Comparison of ENCODE assay signal across 11 cellular contexts in the genomic region with DNA sequence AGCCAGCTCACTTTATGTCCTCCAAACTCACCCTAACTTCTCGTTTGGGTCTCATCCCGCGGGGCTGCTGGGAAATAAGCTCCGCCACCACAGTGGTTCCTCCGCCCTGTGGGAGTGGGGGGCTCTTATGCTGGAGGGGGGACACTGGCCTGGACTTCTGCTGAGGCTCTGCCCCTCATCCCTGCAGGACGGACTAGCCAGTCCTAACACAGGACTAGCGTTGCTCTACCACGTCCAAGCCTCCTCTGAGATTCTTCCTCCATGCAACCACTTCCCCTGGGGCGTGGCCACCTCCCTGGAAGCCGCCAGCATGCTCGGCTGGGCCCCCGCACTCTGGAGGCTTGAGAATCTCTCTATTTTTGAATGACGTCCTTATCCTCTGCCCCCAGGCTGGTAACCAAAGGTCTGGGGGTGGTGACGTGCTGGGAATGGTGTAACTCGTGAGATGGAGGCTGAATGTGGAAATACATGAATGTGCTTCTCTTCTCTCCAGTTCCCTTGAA. TPM values are rescaled to one million over a fixed set of nuclear protein-coding genes. Genes with fewer than 3 reads are reported as not detected.
DNase-seq lines count a peak whose midpoint lies in the region; ATAC-seq and TF ChIP-seq lines count a peak whose summit lies in the region.
"Had no signal": no experiment of that assay in that cellular context is flagged by ENCODE, and none has a peak within 500 bp of the region (broad histone marks: within the 10 kb centered on the region; RNA-seq: fewer than 3 reads in every experiment).

No MANE protein-coding gene starts in this region.

- peaks cover 21% of the 10 kb centered on the region for H3K4me1 Mint-ChIP-seq in stimulated activated naive CD8-positive, alpha-beta T cell treated with anti-CD3 and anti-CD28 coated beads, Interleukin-15, amount 100 ng/mL, for 72 hours
- peaks cover 11% of the 10 kb centered on the region for H3K4me1 Mint-ChIP-seq in stimulated activated memory B cell treated with anti-CD40 and anti-IgM and Interleukin-4, amounts not matched to agents 10 μg/mL and 1 μg/mL and 100 μg/mL, for 72 hours

- peak; percentile 27 for ATAC-seq in stimulated activated naive CD8-positive, alpha-beta T cell treated with anti-CD3 and anti-CD28 coated beads, Interleukin-15, amount 100 ng/mL, for 72 hours
- no peak for ATAC-seq in stimulated activated memory B cell treated with anti-CD40 and anti-IgM and Interleukin-4, amounts not matched to agents 10 μg/mL and 1 μg/mL and 100 μg/mL, for 72 hours
- ATAC-seq in HG02642 (IDR thresholded peaks at IDR 0.05; ENCODE audit: poor library complexity, unreplicated experiment): no peak

- peak in 2 of 3 experiments; percentile 19 to 47 for DNase-seq in NCI-H1417 (lab: John Stamatoyannopoulos, UW)
- DNase-seq in NCI-H1417 treated with DMSO at 0.1 percent for 48 hours (lab: John Stamatoyannopoulos, UW): no peak
- peak; percentile 98 for DNase-seq in SK-MEL-5 (ENCODE audit: low read depth, low spot score)
- DNase-seq in foreskin melanocyte: peak; percentile 98
- DNase-seq in stimulated activated naive CD8-positive, alpha-beta T cell treated with anti-CD3 and anti-CD28 coated beads, Interleukin-15, amount 100 ng/mL, for 72 hours: no peak
- no peak for DNase-seq in GM13976 (ENCODE audit: low spot score)
- DNase-seq: immature natural killer cell had no signal

- in situ Hi-C loops in SK-MEL-5 (cut with HindIII; ENCODE audit: low pct_unique_long_range_greater_than_20kb, low sequenced_read_pairs): no loop called here
- in situ Hi-C loops in GM13976 (cut with MboI; ENCODE audit: low sequenced_read_pairs, unreplicated experiment): no loop called here

- H3K9me3 Mint-ChIP-seq in stimulated activated naive CD8-positive, alpha-beta T cell treated with anti-CD3 and anti-CD28 coated beads, Interleukin-15, amount 100 ng/mL, for 72 hours: no peaks in the 10 kb centered on the region
- no peaks in the 10 kb centered on the region for H3K9me3 Mint-ChIP-seq in stimulated activated memory B cell treated with anti-CD40 and anti-IgM and Interleukin-4, amounts not matched to agents 10 μg/mL and 1 μg/mL and 100 μg/mL, for 72 hours
- H3K9me3 Mint-ChIP-seq: immature natural killer cell had no signal

- TF ChIP-seq CTCF in GM13976 (IDR thresholded peaks at IDR 0.05; ENCODE audit: borderline replicate concordance, control extremely low read depth, extremely low read depth, insufficient read depth, missing control alignments): no peak

- H3K4me3 Mint-ChIP-seq in stimulated activated naive CD8-positive, alpha-beta T cell treated with anti-CD3 and anti-CD28 coated beads, Interleukin-15, amount 100 ng/mL, for 72 hours: peak overlapping the region in 1 of 2 donors; percentile 15
- H3K4me3 Mint-ChIP-seq in stimulated activated memory B cell treated with anti-CD40 and anti-IgM and Interleukin-4, amounts not matched to agents 10 μg/mL and 1 μg/mL and 100 μg/mL, for 72 hours: no peak overlapping the region
- H3K4me3 Mint-ChIP-seq: immature natural killer cell had no signal

- H3K36me3 Mint-ChIP-seq in stimulated activated memory B cell treated with anti-CD40 and anti-IgM and Interleukin-4, amounts not matched to agents 10 μg/mL and 1 μg/mL and 100 μg/mL, for 72 hours: no peaks in the 10 kb centered on the region
- H3K36me3 Mint-ChIP-seq: immature natural killer cell had no signal

- no peaks in the 10 kb centered on the region for H3K27me3 Mint-ChIP-seq in stimulated activated naive CD8-positive, alpha-beta T cell treated with anti-CD3 and anti-CD28 coated beads, Interleukin-15, amount 100 ng/mL, for 72 hours
- peaks cover 29% of the 10 kb centered on the region for H3K27me3 Mint-ChIP-seq in stimulated activated memory B cell treated with anti-CD40 and anti-IgM and Interleukin-4, amounts not matched to agents 10 μg/mL and 1 μg/mL and 100 μg/mL, for 72 hours

- peak overlapping the region in 1 of 2 donors; percentile 3 for H3K27ac Mint-ChIP-seq in stimulated activated naive CD8-positive, alpha-beta T cell treated with anti-CD3 and anti-CD28 coated beads, Interleukin-15, amount 100 ng/mL, for 72 hours
- no peak overlapping the region for H3K27ac Mint-ChIP-seq in stimulated activated memory B cell treated with anti-CD40 and anti-IgM and Interleukin-4, amounts not matched to agents 10 μg/mL and 1 μg/mL and 100 μg/mL, for 72 hours
- H3K27ac Mint-ChIP-seq: immature natural killer cell had no signal

RNA-seq across cellular contexts. Expression of a gene that starts 0.9 kb away (rescaled TPM):
- total RNA-seq in SK-MEL-5 (2014; rRNA removed; shearing (Covaris generic)): 82.8 and 92.0 TPM in 2 replicates
- polyA plus RNA-seq in SK-MEL-5 (2015; cell fraction: cytosol; rRNA removed): 87.0 and 88.7 TPM in 2 replicates
- polyA plus RNA-seq in SK-MEL-5 (2015; cell fraction: nucleus; rRNA removed): 235 and 309 TPM in 2 replicates
- total RNA-seq: T-helper 1 cell treated with Interleukin-12 subunit alpha and Interleukin-12 subunit beta and Interleukin-4 antibody, amounts not matched to agents 30 ng/mL and 1 ng/mL, for 36 hours had no signal
- polyA plus RNA-seq: immature natural killer cell had no signal

RNA-seq across cellular contexts. Expression of a gene that starts 25.1 kb away (rescaled TPM):
- total RNA-seq in SK-MEL-5 (2014; rRNA removed; shearing (Covaris generic)): not detected in 2 replicates
- not detected in 2 replicates for polyA plus RNA-seq in SK-MEL-5 (2015; cell fraction: cytosol; rRNA removed)
- not detected in 2 replicates for polyA plus RNA-seq in SK-MEL-5 (2015; cell fraction: nucleus; rRNA removed)
- total RNA-seq: astrocyte; T-helper 1 cell treated with Interleukin-12 subunit alpha and Interleukin-12 subunit beta and Interleukin-4 antibody, amounts not matched to agents 30 ng/mL and 1 ng/mL, for 36 hours had no signal
- polyA plus RNA-seq: immature natural killer cell had no signal

RNA-seq across cellular contexts. Expression of a gene that starts 36.0 kb away (rescaled TPM):
- 38.1 and 47.3 TPM in 2 replicates for total RNA-seq in SK-MEL-5 (2014; rRNA removed; shearing (Covaris generic))
- 27.7 and 33.9 TPM in 2 replicates for polyA plus RNA-seq in SK-MEL-5 (2015; cell fraction: cytosol; rRNA removed)
- polyA plus RNA-seq in SK-MEL-5 (2015; cell fraction: nucleus; rRNA removed): 30.4 and 49.5 TPM in 2 replicates

Comparison
In these comparisons a context has a peak if more than half of its experiments do, and no peak if none do; other contexts are left out.
1. DNase-seq: peak in NCI-H1417 (2 of 3), SK-MEL-5 (single experiment) and foreskin melanocyte (single experiment); none in NCI-H1417 treated with DMSO at 0.1 percent for 48 hours (single experiment), stimulated activated naive CD8-positive, alpha-beta T cell treated with anti-CD3 and anti-CD28 coated beads, Interleukin-15, amount 100 ng/mL, for 72 hours (0 of 2) and GM13976 (single experiment).